9 cellular contexts compared by ENCODE assay signal in genomic region chr5:91928751-91929521, GRCh38.
A peak's percentile ranks its signal among the peaks of the same experiment; 100 is the strongest.
DNase-seq lines count a peak whose midpoint lies in the region; ATAC-seq and TF ChIP-seq lines count a peak whose summit lies in the region.
"Had no signal": no experiment of that assay in that cellular context is flagged by ENCODE, and none has a peak within 500 bp of the region (broad histone marks: within the 10 kb centered on the region; RNA-seq: fewer than 3 reads in every experiment).

No MANE protein-coding gene starts in this region.

- H3K27ac ChIP-seq in 22Rv1 = no peak overlapping the region

- H3K27me3 Mint-ChIP-seq in neural crest cell (ENCODE audit: low read depth) = no peaks in the 10 kb centered on the region
- H3K27me3 Mint-ChIP-seq: activated naive CD4-positive, alpha-beta T cell treated with anti-CD3 and anti-CD28 coated beads, Interleukin-2, amount 50 U/mL, for 24 hours had no signal

- in situ Hi-C loops in T47D (cut with HindIII; ENCODE audit: low pct_unique_long_range_greater_than_20kb, low sequenced_read_pairs) = no loop called here

- H3K36me3 Mint-ChIP-seq in neural crest cell (ENCODE audit: low read depth) = peaks cover 6% of the 10 kb centered on the region
- H3K36me3 Mint-ChIP-seq: activated naive CD4-positive, alpha-beta T cell treated with anti-CD3 and anti-CD28 coated beads, Interleukin-2, amount 50 U/mL, for 24 hours had no signal

- H3K9me3 Mint-ChIP-seq in neural crest cell = peaks cover 9% of the 10 kb centered on the region
- H3K9me3 Mint-ChIP-seq: activated naive CD4-positive, alpha-beta T cell treated with anti-CD3 and anti-CD28 coated beads, Interleukin-2, amount 50 U/mL, for 24 hours had no signal

- H3K4me3 Mint-ChIP-seq in neural crest cell = no peak overlapping the region
- H3K4me3 Mint-ChIP-seq: activated naive CD4-positive, alpha-beta T cell treated with anti-CD3 and anti-CD28 coated beads, Interleukin-2, amount 50 U/mL, for 24 hours had no signal

- peak; percentile 64 for ATAC-seq in GM18502 (IDR thresholded peaks at IDR 0.05; ENCODE audit: poor library complexity, unreplicated experiment)
- no peak for ATAC-seq in HG03442 (IDR thresholded peaks at IDR 0.05; ENCODE audit: unreplicated experiment)
- no peak for ATAC-seq in HG03520 (IDR thresholded peaks at IDR 0.05; ENCODE audit: unreplicated experiment)

- peak; percentile 8 for DNase-seq in NCI-H1417 treated with DMSO at 0.1 percent for 48 hours (lab: John Stamatoyannopoulos, UW)
- peak; percentile 23 to 55 for DNase-seq in T47D (ENCODE audit: low read depth in 1 of 2, low spot score in 1 of 2)
- no peak for DNase-seq in neural crest cell (ENCODE audit: low read depth, low spot score)
- no peak for DNase-seq in NCI-H226

- TF ChIP-seq CTCF in 22Rv1 (IDR thresholded peaks at IDR 0.05) (peak; percentile 77), neural crest cell (conservative IDR thresholded peaks at IDR 0.05) (peak; percentile 78)

- no peak overlapping the region for H3K27ac Mint-ChIP-seq in neural crest cell (ENCODE audit: unreplicated experiment)
- H3K27ac Mint-ChIP-seq: activated naive CD4-positive, alpha-beta T cell treated with anti-CD3 and anti-CD28 coated beads, Interleukin-2, amount 50 U/mL, for 24 hours had no signal

- peaks cover 5% of the 10 kb centered on the region for H3K4me1 Mint-ChIP-seq in neural crest cell
- H3K4me1 Mint-ChIP-seq: activated naive CD4-positive, alpha-beta T cell treated with anti-CD3 and anti-CD28 coated beads, Interleukin-2, amount 50 U/mL, for 24 hours had no signal

Comparison
In these comparisons a context has a peak if more than half of its experiments do, and no peak if none do; other contexts are left out.
1. DNase-seq: peak in NCI-H1417 treated with DMSO at 0.1 percent for 48 hours (single experiment) and T47D (2 of 2); none in neural crest cell (single experiment) and NCI-H226 (single experiment).